ENCODE assay signal across 19 cellular contexts in the genomic region with DNA sequence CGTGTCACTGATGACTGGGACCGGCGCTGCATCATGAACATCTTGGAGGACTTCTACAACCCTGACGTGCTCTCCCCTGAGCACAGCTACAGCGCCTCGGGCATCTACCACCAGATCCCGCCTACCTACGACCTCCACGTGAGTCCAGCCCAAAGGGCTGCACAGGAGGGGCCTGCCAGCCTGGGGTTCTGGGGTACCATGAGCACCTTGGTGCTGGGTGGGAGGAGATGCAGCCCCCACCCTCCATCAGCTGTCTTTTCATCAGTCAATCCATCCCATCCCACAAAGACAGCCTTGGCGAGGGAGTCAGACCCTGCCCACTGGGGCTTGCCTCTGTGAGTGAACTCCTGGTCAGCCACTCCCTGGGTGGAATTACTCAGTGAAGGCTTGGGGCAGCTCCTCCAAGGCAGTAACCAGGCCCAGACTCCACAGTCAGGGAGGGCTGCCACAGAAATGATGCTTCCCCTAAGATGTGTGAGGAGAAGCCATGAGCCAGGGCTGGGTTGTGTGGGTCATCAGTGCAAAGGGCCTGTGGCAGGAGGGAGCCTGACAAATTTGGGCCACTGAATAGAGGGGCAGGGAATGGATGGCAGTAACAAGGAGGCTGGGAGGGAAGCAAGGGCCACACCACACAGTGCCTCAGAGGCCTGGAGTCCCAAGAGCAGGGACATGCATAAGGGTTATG. TPM values are rescaled to one million over a fixed set of nuclear protein-coding genes. Genes with fewer than 3 reads are reported as not detected.
"Had no signal": no experiment of that assay in that cellular context is flagged by ENCODE, and none has a peak within 500 bp of the region (broad histone marks: within the 10 kb centered on the region; RNA-seq: fewer than 3 reads in every experiment).

No MANE protein-coding gene starts in this region.

- ATAC-seq: activated CD8-positive, alpha-beta memory T cell treated with anti-CD3 and anti-CD28 coated beads, Interleukin-2, amount 10 ng/mL, durations not matched to agents 7 days and 5 days; gastroesophageal sphincter; naive thymus-derived CD8-positive, alpha-beta T cell; T-cell had no signal

- H3K27me3 Mint-ChIP-seq: activated CD8-positive, alpha-beta memory T cell treated with anti-CD3 and anti-CD28 coated beads, Interleukin-2, amount 10 ng/mL, durations not matched to agents 7 days and 5 days; activated naive CD8-positive, alpha-beta T cell treated with anti-CD3 and anti-CD28 coated beads for 36 hours; memory B cell; naive thymus-derived CD8-positive, alpha-beta T cell; T-cell had no signal

- DNase-seq: activated CD4-positive, alpha-beta T cell treated with anti-CD3 and anti-CD28 coated beads for 1 hour; activated CD4-positive, alpha-beta T cell treated with anti-CD3 and anti-CD28 coated beads, Interleukin-2, amount 50 U/mL, for 4 hours; activated CD8-positive, alpha-beta memory T cell treated with anti-CD3 and anti-CD28 coated beads, Interleukin-2, amount 10 ng/mL, durations not matched to agents 7 days and 5 days; activated gamma-delta T cell treated with Interleukin-2 at 50 U/mL for 16 hours; activated naive CD8-positive, alpha-beta T cell treated with anti-CD3 and anti-CD28 coated beads for 36 hours; activated T-cell treated with anti-CD3 and anti-CD28 coated beads, Interleukin-2, amount 50 U/mL, for 1 hour; anterior cingulate cortex; endodermal cell; occipital lobe; sigmoid colon; T-cell; T-helper 9 cell had no signal

- H3K4me3 ChIP-seq: breast epithelium, gastroesophageal sphincter, prostate gland, sigmoid colon, thoracic aorta had no signal

- H3K27ac ChIP-seq: breast epithelium, gastroesophageal sphincter, prostate gland, sigmoid colon, thoracic aorta had no signal

- H3K4me3 Mint-ChIP-seq: activated CD8-positive, alpha-beta memory T cell treated with anti-CD3 and anti-CD28 coated beads, Interleukin-2, amount 10 ng/mL, durations not matched to agents 7 days and 5 days; activated naive CD8-positive, alpha-beta T cell treated with anti-CD3 and anti-CD28 coated beads for 36 hours; endodermal cell; memory B cell; naive thymus-derived CD8-positive, alpha-beta T cell; T-cell had no signal

- H3K4me1 ChIP-seq: breast epithelium, gastroesophageal sphincter, prostate gland, sigmoid colon had no signal

- FAIRE-seq: islet of Langerhans had no signal

- H3K27me3 ChIP-seq: breast epithelium, gastroesophageal sphincter, sigmoid colon had no signal

- H3K9me3 ChIP-seq: breast epithelium, gastroesophageal sphincter, prostate gland, sigmoid colon, thoracic aorta had no signal

- H3K9me3 Mint-ChIP-seq: activated naive CD8-positive, alpha-beta T cell treated with anti-CD3 and anti-CD28 coated beads for 36 hours; endodermal cell; memory B cell; naive thymus-derived CD8-positive, alpha-beta T cell; T-cell had no signal

- H3K36me3 Mint-ChIP-seq: activated CD8-positive, alpha-beta memory T cell treated with anti-CD3 and anti-CD28 coated beads, Interleukin-2, amount 10 ng/mL, durations not matched to agents 7 days and 5 days had no signal

- H3K4me1 Mint-ChIP-seq: activated CD8-positive, alpha-beta memory T cell treated with anti-CD3 and anti-CD28 coated beads, Interleukin-2, amount 10 ng/mL, durations not matched to agents 7 days and 5 days; activated naive CD8-positive, alpha-beta T cell treated with anti-CD3 and anti-CD28 coated beads for 36 hours; memory B cell; naive thymus-derived CD8-positive, alpha-beta T cell; T-cell had no signal

- H3K27ac Mint-ChIP-seq: activated CD8-positive, alpha-beta memory T cell treated with anti-CD3 and anti-CD28 coated beads, Interleukin-2, amount 10 ng/mL, durations not matched to agents 7 days and 5 days; activated naive CD8-positive, alpha-beta T cell treated with anti-CD3 and anti-CD28 coated beads for 36 hours; endodermal cell; memory B cell; T-cell had no signal

RNA-seq across cellular contexts. Expression of gene SEMA3G, which starts 47.9 kb away (rescaled TPM):
- total RNA-seq: naive thymus-derived CD8-positive, alpha-beta T cell had no signal
- polyA plus RNA-seq: naive thymus-derived CD8-positive, alpha-beta T cell had no signal

RNA-seq across cellular contexts. Expression of gene TNNC1, which starts 56.8 kb away (rescaled TPM):
- total RNA-seq: occipital lobe had no signal
